In genomic region chr5:72723584-72723983, GRCh38 we compare ENCODE assay signal across 16 cellular contexts.
"Had no signal": no experiment of that assay in that cellular context is flagged by ENCODE, and none has a peak within 500 bp of the region (broad histone marks: within the 10 kb centered on the region; RNA-seq: fewer than 3 reads in every experiment).

No MANE protein-coding gene starts in this region.

- FAIRE-seq: kidney, small intestine had no signal

- H3K4me3 ChIP-seq: esophagus muscularis mucosa, right atrium auricular region, transverse colon had no signal

- DNase-seq: activated CD4-positive, alpha-beta T cell treated with anti-CD3 and anti-CD28 coated beads, Interleukin-2, amount 50 U/mL, for 48 hours; activated CD4-positive, CD25-positive, alpha-beta regulatory T cell treated with anti-CD3 and anti-CD28 coated beads, Interleukin-2, amount 50 U/mL, for 72 hours; activated naive CD4-positive, alpha-beta T cell treated with anti-CD3 and anti-CD28 coated beads for 36 hours; activated naive CD8-positive, alpha-beta T cell treated with anti-CD3 and anti-CD28 coated beads, Interleukin-2, amount 50 U/mL, for 24 hours; aorta; dermis blood vessel endothelial cell; glutamatergic neuron; hypothalamus; kidney; occipital lobe; small intestine; stimulated activated CD4-positive, alpha-beta T cell treated with anti-CD3 and anti-CD28 coated beads, Interleukin-4, amount 100 ng/mL, for 24 hours; stimulated activated naive CD8-positive, alpha-beta T cell treated with anti-CD3 and anti-CD28 coated beads, Interleukin-15, Interleukin-2, amounts not matched to agents 100 U/mL and 50 U/mL, for 24 hours; transverse colon had no signal
